ENCODE assay signal across 1 cellular context in the genomic region with DNA sequence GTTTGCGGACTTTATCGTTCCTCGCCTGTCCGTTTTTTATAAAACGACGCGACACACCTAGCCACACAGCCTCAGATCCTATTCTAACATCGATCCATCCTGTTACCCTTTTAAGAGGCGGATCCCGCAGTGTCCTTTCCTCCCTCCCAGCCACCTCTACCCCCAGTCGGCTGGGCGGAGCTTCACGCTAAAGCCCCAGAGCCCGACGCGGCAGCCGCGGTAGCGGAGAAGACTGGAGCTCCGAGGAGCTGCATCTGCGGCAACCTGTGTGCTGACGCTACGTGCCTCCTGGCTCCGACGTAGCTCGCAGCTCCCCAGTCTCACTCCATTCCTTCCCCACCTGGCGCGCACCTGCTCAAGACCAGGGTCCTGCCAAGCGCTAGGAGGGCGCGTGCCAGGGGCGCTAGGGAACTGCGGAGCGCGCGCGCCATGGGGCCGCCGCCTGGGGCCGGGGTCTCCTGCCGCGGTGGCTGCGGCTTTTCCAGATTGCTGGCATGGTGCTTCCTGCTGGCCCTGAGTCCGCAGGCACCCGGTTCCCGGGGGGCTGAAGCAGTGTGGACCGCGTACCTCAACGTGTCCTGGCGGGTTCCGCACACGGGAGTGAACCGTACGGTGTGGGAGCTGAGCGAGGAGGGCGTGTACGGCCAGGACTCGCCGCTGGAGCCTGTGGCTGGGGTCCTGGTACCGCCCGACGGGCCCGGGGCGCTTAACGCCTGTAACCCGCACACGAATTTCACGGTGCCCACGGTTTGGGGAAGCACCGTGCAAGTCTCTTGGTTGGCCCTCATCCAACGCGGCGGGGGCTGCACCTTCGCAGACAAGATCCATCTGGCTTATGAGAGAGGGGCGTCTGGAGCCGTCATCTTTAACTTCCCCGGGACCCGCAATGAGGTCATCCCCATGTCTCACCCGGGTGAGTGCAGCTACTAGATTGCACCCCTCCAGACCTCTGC.
TF ChIP-seq lines count a peak whose summit lies in the region.

A gene with protein sequence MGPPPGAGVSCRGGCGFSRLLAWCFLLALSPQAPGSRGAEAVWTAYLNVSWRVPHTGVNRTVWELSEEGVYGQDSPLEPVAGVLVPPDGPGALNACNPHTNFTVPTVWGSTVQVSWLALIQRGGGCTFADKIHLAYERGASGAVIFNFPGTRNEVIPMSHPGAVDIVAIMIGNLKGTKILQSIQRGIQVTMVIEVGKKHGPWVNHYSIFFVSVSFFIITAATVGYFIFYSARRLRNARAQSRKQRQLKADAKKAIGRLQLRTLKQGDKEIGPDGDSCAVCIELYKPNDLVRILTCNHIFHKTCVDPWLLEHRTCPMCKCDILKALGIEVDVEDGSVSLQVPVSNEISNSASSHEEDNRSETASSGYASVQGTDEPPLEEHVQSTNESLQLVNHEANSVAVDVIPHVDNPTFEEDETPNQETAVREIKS (plus strand): TSS at position 217 of the 953 bp plus-strand sequence. CDS start 213 bp downstream, at position 430.

TF ChIP-seq in liver, 16 proteins besides CTCF, POLR2A, EP300 and RAD21 (continued from another document):
- TF ChIP-seq FOXA2 (IDR thresholded peaks at IDR 0.05) (no peak), EGR1 (IDR thresholded peaks at IDR 0.05; ENCODE audit: low read depth in 2 of 2) (no peak), RXRA (IDR thresholded peaks at IDR 0.05) (peak in 1 of 2 donors; percentile 26)
- TF ChIP-seq, protein P1, sequence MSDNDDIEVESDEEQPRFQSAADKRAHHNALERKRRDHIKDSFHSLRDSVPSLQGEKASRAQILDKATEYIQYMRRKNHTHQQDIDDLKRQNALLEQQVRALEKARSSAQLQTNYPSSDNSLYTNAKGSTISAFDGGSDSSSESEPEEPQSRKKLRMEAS (IDR thresholded peaks at IDR 0.05), result no peak
TF ChIP-seq in liver: peak in this region for 6.
